19 cellular contexts compared by ENCODE assay signal in genomic region chr17:70205386-70205785, GRCh38. TPM values are rescaled to one million over a fixed set of nuclear protein-coding genes. Genes with fewer than 3 reads are reported as not detected.
DNase-seq lines count a peak whose midpoint lies in the region; ATAC-seq lines count a peak whose summit lies in the region.
"Had no signal": no experiment of that assay in that cellular context is flagged by ENCODE, and none has a peak within 500 bp of the region (broad histone marks: within the 10 kb centered on the region; RNA-seq: fewer than 3 reads in every experiment).

No MANE protein-coding gene starts in this region.

- no peaks in the 10 kb centered on the region for H3K36me3 Mint-ChIP-seq in dendritic cell treated with granulocyte-macrophage colony-stimulating factor and Interleukin-4, amounts not matched to agents 40 ng/mL and 50 ng/mL, for 4 days (ENCODE audit: low read depth)
- H3K36me3 Mint-ChIP-seq: IgD-negative memory B cell, natural killer cell had no signal

- peak; percentile 51 for ATAC-seq in GM18867 (IDR thresholded peaks at IDR 0.05; ENCODE audit: unreplicated experiment)
- no peak for ATAC-seq in HG02623 (IDR thresholded peaks at IDR 0.05; ENCODE audit: unreplicated experiment)
- no peak for ATAC-seq in HG02981 (IDR thresholded peaks at IDR 0.05; ENCODE audit: unreplicated experiment)
- ATAC-seq in GM21360 (IDR thresholded peaks at IDR 0.05; ENCODE audit: unreplicated experiment) = no peak
- ATAC-seq: activated CD8-positive, alpha-beta T cell treated with anti-CD3 and anti-CD28 coated beads for 36 hours; sciatic nerve had no signal

- H3K4me1 Mint-ChIP-seq in dendritic cell treated with granulocyte-macrophage colony-stimulating factor and Interleukin-4, amounts not matched to agents 40 ng/mL and 50 ng/mL, for 4 days (ENCODE audit: low read depth) = peaks cover 32% of the 10 kb centered on the region
- H3K4me1 Mint-ChIP-seq: IgD-negative memory B cell had no signal

- DNase-seq in NOMO-1 (lab: John Stamatoyannopoulos, UW; ENCODE audit: unreplicated experiment in 2 of 2) (peak; percentile 79 to 96), renal cortical epithelial cell (ENCODE audit: low read depth) (peak; percentile 7)
- DNase-seq: activated CD8-positive, alpha-beta T cell treated with anti-CD3 and anti-CD28 coated beads for 36 hours; amniotic stem cell; left cardiac atrium; MG63; natural killer cell; NCI-H1694 treated with DMSO at 0.1 percent for 48 hours; NCI-H2227 treated with DMSO at 0.1 percent for 48 hours; NCI-H774; stimulated activated CD4-positive, alpha-beta T cell treated with anti-CD3 and anti-CD28 coated beads, Interleukin-15, amount 100 ng/mL, for 24 hours had no signal

- intact Hi-C loops in dendritic cell treated with granulocyte-macrophage colony-stimulating factor and Interleukin-4, amounts not matched to agents 40 ng/mL and 50 ng/mL, for 4 days (cut with micrococcal nuclease) = no loop called here

- H3K27ac Mint-ChIP-seq in dendritic cell treated with granulocyte-macrophage colony-stimulating factor and Interleukin-4, amounts not matched to agents 40 ng/mL and 50 ng/mL, for 4 days = peak overlapping the region; percentile 86
- H3K27ac Mint-ChIP-seq: activated CD8-positive, alpha-beta T cell treated with anti-CD3 and anti-CD28 coated beads for 36 hours; IgD-negative memory B cell; natural killer cell had no signal

- peak overlapping the region; percentile 59 for H3K4me3 Mint-ChIP-seq in dendritic cell treated with granulocyte-macrophage colony-stimulating factor and Interleukin-4, amounts not matched to agents 40 ng/mL and 50 ng/mL, for 4 days
- H3K4me3 Mint-ChIP-seq: activated CD8-positive, alpha-beta T cell treated with anti-CD3 and anti-CD28 coated beads for 36 hours; IgD-negative memory B cell; natural killer cell had no signal

- no peaks in the 10 kb centered on the region for H3K27me3 Mint-ChIP-seq in dendritic cell treated with granulocyte-macrophage colony-stimulating factor and Interleukin-4, amounts not matched to agents 40 ng/mL and 50 ng/mL, for 4 days
- H3K27me3 Mint-ChIP-seq: IgD-negative memory B cell had no signal

- H3K9me3 Mint-ChIP-seq in dendritic cell treated with granulocyte-macrophage colony-stimulating factor and Interleukin-4, amounts not matched to agents 40 ng/mL and 50 ng/mL, for 4 days = no peaks in the 10 kb centered on the region
- H3K9me3 Mint-ChIP-seq: activated CD8-positive, alpha-beta T cell treated with anti-CD3 and anti-CD28 coated beads for 36 hours; IgD-negative memory B cell had no signal

RNA-seq across cellular contexts. Expression of gene KCNJ2, which starts 36.1 kb away (rescaled TPM):
- total RNA-seq in renal cortical epithelial cell = 0.55 and 1.2 TPM in 2 replicates
- total RNA-seq: activated CD8-positive, alpha-beta T cell treated with anti-CD3 and anti-CD28 coated beads for 36 hours; osteocyte had no signal
